ENCODE assay signal across 29 cellular contexts in genomic region chr1:94637096-94637495, GRCh38.
DNase-seq lines count a peak whose midpoint lies in the region; ATAC-seq and TF ChIP-seq lines count a peak whose summit lies in the region.
"Had no signal": no experiment of that assay in that cellular context is flagged by ENCODE, and none has a peak within 500 bp of the region (broad histone marks: within the 10 kb centered on the region; RNA-seq: fewer than 3 reads in every experiment).

No MANE protein-coding gene starts in this region.

- H3K27me3 Mint-ChIP-seq in activated CD8-positive, alpha-beta memory T cell treated with anti-CD3 and anti-CD28 coated beads, Interleukin-2, amount 10 ng/mL, durations not matched to agents 7 days and 5 days = peaks cover 3% of the 10 kb centered on the region
- no peaks in the 10 kb centered on the region for H3K27me3 Mint-ChIP-seq in type B pancreatic cell

- peak overlapping the region; percentile 48 for H4K91ac ChIP-seq in mesenchymal stem cell (ENCODE audit: low read length)

- ATAC-seq in activated CD8-positive, alpha-beta memory T cell treated with anti-CD3 and anti-CD28 coated beads, Interleukin-2, amount 10 ng/mL, durations not matched to agents 7 days and 5 days = no peak
- no peak for ATAC-seq in GM19467 (IDR thresholded peaks at IDR 0.05; ENCODE audit: unreplicated experiment)
- ATAC-seq: HepG2, K562, PC-3, Right ventricle myocardium inferior had no signal

- H3K27ac Mint-ChIP-seq in activated CD8-positive, alpha-beta memory T cell treated with anti-CD3 and anti-CD28 coated beads, Interleukin-2, amount 10 ng/mL, durations not matched to agents 7 days and 5 days = peak overlapping the region; percentile 12
- no peak overlapping the region for H3K27ac Mint-ChIP-seq in type B pancreatic cell
- H3K27ac Mint-ChIP-seq: CD14-positive monocyte; CD8-positive, alpha-beta memory T cell; H9 had no signal

- H3K18ac ChIP-seq in mesenchymal stem cell (ENCODE audit: low read depth in 1 of 2, low read length in 2 of 2) = peak overlapping the region; percentile 26 to 79

- H2BK15ac ChIP-seq in mesenchymal stem cell (ENCODE audit: low read depth, poor library complexity, severe bottlenecking) = no peak overlapping the region

- peak overlapping the region in 1 of 2 experiments; percentile 4 for H3K14ac ChIP-seq in mesenchymal stem cell (ENCODE audit: low read length in 2 of 2)

- no peak overlapping the region for H3K9ac ChIP-seq in mesenchymal stem cell (ENCODE audit: low read length)

- H3K9me3 ChIP-seq in mesenchymal stem cell (ENCODE audit: control insufficient read depth, low read length) = peaks cover 8% of the 10 kb centered on the region
- H3K9me3 ChIP-seq: BE2C had no signal

- H3K27me3 ChIP-seq in mesenchymal stem cell (ENCODE audit: control insufficient read depth in 1 of 2, insufficient read depth in 1 of 2, low read length in 2 of 2) = no peaks in the 10 kb centered on the region
- H3K27me3 ChIP-seq: BE2C, SJCRH30 had no signal

- H4K8ac ChIP-seq in mesenchymal stem cell (ENCODE audit: low read length) = peak overlapping the region; percentile 59

- H2BK5ac ChIP-seq in mesenchymal stem cell (ENCODE audit: low read depth, low read length, poor library complexity, severe bottlenecking) = no peak overlapping the region

- H2BK120ac ChIP-seq in mesenchymal stem cell (ENCODE audit: low read depth, low read length) = peak overlapping the region; percentile 9

- H2AFZ ChIP-seq in mesenchymal stem cell (ENCODE audit: low read depth, low read length) = no peak overlapping the region

- no peak for DNase-seq in activated CD8-positive, alpha-beta memory T cell treated with anti-CD3 and anti-CD28 coated beads, Interleukin-2, amount 10 ng/mL, durations not matched to agents 7 days and 5 days
- DNase-seq in activated CD8-positive, alpha-beta memory T cell treated with anti-CD3 and anti-CD28 coated beads, Interleukin-2, amount 50 U/mL, for 48 hours = no peak
- DNase-seq in epithelial cell of prostate (ENCODE audit: low read depth, low spot score) = no peak
- DNase-seq in mesenchymal stem cell = no peak
- DNase-seq in type B pancreatic cell (ENCODE audit: extremely low spot score, unreplicated experiment) = no peak
- DNase-seq in NCI-H1048 (lab: John Stamatoyannopoulos, UW) = no peak
- DNase-seq: BE2C; Calu3; CD8-positive, alpha-beta memory T cell; DMS79 treated with DMSO at 0.1 percent for 48 hours; H9; Kasumi-1; MV-4-11; NCI-H1105 treated with DMSO at 0.1 percent for 48 hours; NCI-H146; NCI-H1930; NCI-H446 treated with DMSO at 0.1 percent for 48 hours; NCI-H526; NCI-H82; NK-92 treated with Interleukin-12 subunit alpha and Interleukin-12 subunit beta, amount 100 ng/mL, for 24 hours; PC-3; SJCRH30 had no signal

- H3K79me1 ChIP-seq in mesenchymal stem cell (replicated peaks; ENCODE audit: low read length, poor library complexity, severe bottlenecking) = no peaks in the 10 kb centered on the region

- no peak overlapping the region for H3K4me3 Mint-ChIP-seq in activated CD8-positive, alpha-beta memory T cell treated with anti-CD3 and anti-CD28 coated beads, Interleukin-2, amount 10 ng/mL, durations not matched to agents 7 days and 5 days
- no peak overlapping the region for H3K4me3 Mint-ChIP-seq in type B pancreatic cell
- H3K4me3 Mint-ChIP-seq: CD14-positive monocyte; CD8-positive, alpha-beta memory T cell; H9 had no signal

- H3K36me3 Mint-ChIP-seq in activated CD8-positive, alpha-beta memory T cell treated with anti-CD3 and anti-CD28 coated beads, Interleukin-2, amount 10 ng/mL, durations not matched to agents 7 days and 5 days = no peaks in the 10 kb centered on the region
- peaks cover 11% of the 10 kb centered on the region for H3K36me3 Mint-ChIP-seq in type B pancreatic cell
- H3K36me3 Mint-ChIP-seq: CD14-positive monocyte had no signal

- H3K4me1 Mint-ChIP-seq in activated CD8-positive, alpha-beta memory T cell treated with anti-CD3 and anti-CD28 coated beads, Interleukin-2, amount 10 ng/mL, durations not matched to agents 7 days and 5 days = no peaks in the 10 kb centered on the region
- no peaks in the 10 kb centered on the region for H3K4me1 Mint-ChIP-seq in type B pancreatic cell (ENCODE audit: unreplicated experiment)
- H3K4me1 Mint-ChIP-seq: CD8-positive, alpha-beta memory T cell had no signal

- 88% methylated on average over 2 of the region's 2 CpGs for WGBS in mesenchymal stem cell
- WGBS in urinary bladder = 75% methylated on average over 2 of the region's 2 CpGs

- H3K4me2 ChIP-seq in mesenchymal stem cell (ENCODE audit: low read length, poor library complexity, severe bottlenecking) = no peak overlapping the region

- H3K4me1 ChIP-seq in mesenchymal stem cell (ENCODE audit: control insufficient read depth, insufficient read depth, low read depth, low read length) (peaks cover 8% of the 10 kb centered on the region), urinary bladder (ENCODE audit: insufficient read depth) (no peaks in the 10 kb centered on the region)
- H3K4me1 ChIP-seq: BE2C had no signal

- H3K36me3 ChIP-seq in mesenchymal stem cell (ENCODE audit: control insufficient read depth in 1 of 2, insufficient read depth in 2 of 2, low read depth in 1 of 2, low read length in 2 of 2) = peaks cover 0 to 5% of the 10 kb centered on the region in 2 experiments
- H3K36me3 ChIP-seq in urinary bladder (ENCODE audit: insufficient read depth) = no peaks in the 10 kb centered on the region
- H3K36me3 ChIP-seq: BE2C, SJCRH30 had no signal

- CTCF ChIA-PET in activated CD8-positive, alpha-beta memory T cell treated with anti-CD3 and anti-CD28 coated beads, Interleukin-2, amount 10 ng/mL, durations not matched to agents 7 days and 5 days (lab: Charles Lee) = no interaction called here

- H3K9me3 Mint-ChIP-seq in activated CD8-positive, alpha-beta memory T cell treated with anti-CD3 and anti-CD28 coated beads, Interleukin-2, amount 10 ng/mL, durations not matched to agents 7 days and 5 days (ENCODE audit: low read depth) = no peaks in the 10 kb centered on the region
- peaks cover 15% of the 10 kb centered on the region for H3K9me3 Mint-ChIP-seq in type B pancreatic cell
- H3K9me3 Mint-ChIP-seq: CD8-positive, alpha-beta memory T cell; H9 had no signal

- H3K23ac ChIP-seq in mesenchymal stem cell (ENCODE audit: low read length in 2 of 2) = no peak overlapping the region

- H3K27ac ChIP-seq in epithelial cell of prostate (peak overlapping the region; percentile 54), mesenchymal stem cell (ENCODE audit: low read length, poor library complexity, severe bottlenecking) (no peak overlapping the region), urinary bladder (ENCODE audit: low read depth) (peak overlapping the region; percentile 35)
- H3K27ac ChIP-seq: 22Rv1, SJCRH30 had no signal

- H3K4me3 ChIP-seq in mesenchymal stem cell (ENCODE audit: insufficient read depth in 1 of 2, low read depth in 1 of 2, low read length in 2 of 2) = no peak overlapping the region
- H3K4me3 ChIP-seq in urinary bladder (ENCODE audit: low read depth, low read length) = no peak overlapping the region
- H3K4me3 ChIP-seq: K562, SJCRH30 had no signal

- H2BK12ac ChIP-seq in mesenchymal stem cell (ENCODE audit: low read length in 2 of 2) = peak overlapping the region in 1 of 2 experiments; percentile 95

- H3K4ac ChIP-seq in mesenchymal stem cell (ENCODE audit: low read depth in 1 of 2, low read length in 2 of 2) = peak overlapping the region; percentile 13 to 65

- H2AK5ac ChIP-seq in mesenchymal stem cell (ENCODE audit: low read length, severe bottlenecking) = peak overlapping the region; percentile 6

- no peak for TF ChIP-seq CTCF in type B pancreatic cell (conservative IDR thresholded peaks at IDR 0.05)
